In genomic region chr4:119212251-119212963, GRCh38 we compare ENCODE assay signal across 8 cellular contexts. TPM values are rescaled to one million over a fixed set of nuclear protein-coding genes. Genes with fewer than 3 reads are reported as not detected.
A peak's percentile ranks its signal among the peaks of the same experiment; 100 is the strongest.
DNase-seq lines count a peak whose midpoint lies in the region; ATAC-seq and TF ChIP-seq lines count a peak whose summit lies in the region.

TSS of gene USP53 (plus strand) at chr4:119212713. CDS start at chr4:119239760, 27,047 bp downstream.

- no peaks in the 10 kb centered on the region for H3K9me3 ChIP-seq in left ventricle myocardium inferior (replicated peaks)
- H3K9me3 ChIP-seq in upper lobe of left lung = no peaks in the 10 kb centered on the region

- peak within 1 kb of the TSS; percentile 94 for H3K27ac Mint-ChIP-seq in T-helper 2 cell treated with Interferon-gamma antibody and Interleukin-4, amounts not matched to agents 5 μg/mL and 100 μg/mL, for 36 hours

- peaks cover 7% of the 10 kb centered on the region for H3K27me3 Mint-ChIP-seq in T-helper 2 cell treated with Interferon-gamma antibody and Interleukin-4, amounts not matched to agents 5 μg/mL and 100 μg/mL, for 36 hours (ENCODE audit: low read depth)

- TF ChIP-seq CTCF in left ventricle myocardium inferior (IDR thresholded peaks at IDR 0.05; ENCODE audit: borderline replicate concordance) (no peak), upper lobe of left lung (IDR thresholded peaks at IDR 0.05) (peak in 4 of 6 experiments; percentile 3 to 68 (median 37))

- H3K27me3 ChIP-seq in left ventricle myocardium inferior (ENCODE audit: low read depth) (no peaks in the 10 kb centered on the region), upper lobe of left lung (no peaks in the 10 kb centered on the region)

- peak; percentile 96 for ATAC-seq in GM18498 (IDR thresholded peaks at IDR 0.05; ENCODE audit: unreplicated experiment)
- ATAC-seq in HG02938 (IDR thresholded peaks at IDR 0.05; ENCODE audit: unreplicated experiment) = peak; percentile 81
- ATAC-seq in upper lobe of left lung (ENCODE audit: low FRiP score in 2 of 2) = peak; percentile 96 to 100

- peaks cover 62% of the 10 kb centered on the region for H3K4me1 ChIP-seq in left ventricle myocardium inferior
- peaks cover 0 to 16% (median 0%) of the 10 kb centered on the region in 4 donors for H3K4me1 ChIP-seq in upper lobe of left lung

- no peaks in the 10 kb centered on the region for H3K9me3 Mint-ChIP-seq in T-helper 2 cell treated with Interferon-gamma antibody and Interleukin-4, amounts not matched to agents 5 μg/mL and 100 μg/mL, for 36 hours

- H3K27ac ChIP-seq in left ventricle myocardium inferior (replicated peaks) (peak within 1 kb of the TSS; percentile 97), upper lobe of left lung (peak within 1 kb of the TSS; percentile 93 to 97 (median 95))

- H3K36me3 ChIP-seq in left ventricle myocardium inferior (peaks cover 3% of the 10 kb centered on the region), upper lobe of left lung (peaks cover 0 to 6% (median 1%) of the 10 kb centered on the region in 4 donors)

- intact Hi-C loops in left ventricle myocardium inferior (cut with micrococcal nuclease) = no loop called here
- intact Hi-C loops in posterior vena cava (cut with DNase I) = loop anchor here (5.0 to 10.0 kb wide), 2 partner anchors 168 to 170 kb away; no protein-coding TSS in a partner anchor

- peak within 1 kb of the TSS; percentile 84 for H3K4me3 ChIP-seq in left ventricle myocardium inferior
- H3K4me3 ChIP-seq in upper lobe of left lung = peak within 1 kb of the TSS; percentile 61 to 81 (median 72)

- H3K4me3 Mint-ChIP-seq in T-helper 2 cell treated with Interferon-gamma antibody and Interleukin-4, amounts not matched to agents 5 μg/mL and 100 μg/mL, for 36 hours = peak within 1 kb of the TSS; percentile 100

- 1% methylated on average over 28 to 36 of the region's 55 CpGs for WGBS in upper lobe of left lung, 2 donors

- TF ChIP-seq POLR2A in upper lobe of left lung (IDR thresholded peaks at IDR 0.05) = peak in 3 of 4 donors; percentile 93 to 98 (median 94)

- peak in 1 of 4 donors; percentile 26 for TF ChIP-seq EP300 in upper lobe of left lung (IDR thresholded peaks at IDR 0.05)

- no peaks in the 10 kb centered on the region for H3K36me3 Mint-ChIP-seq in T-helper 2 cell treated with Interferon-gamma antibody and Interleukin-4, amounts not matched to agents 5 μg/mL and 100 μg/mL, for 36 hours (ENCODE audit: low read depth)

- H3K4me1 Mint-ChIP-seq in T-helper 2 cell treated with Interferon-gamma antibody and Interleukin-4, amounts not matched to agents 5 μg/mL and 100 μg/mL, for 36 hours (ENCODE audit: low read depth) = peaks cover 27% of the 10 kb centered on the region

- DNase-seq in NCI-H187 treated with DMSO at 0.1 percent for 48 hours (lab: John Stamatoyannopoulos, UW) = peak; percentile 52
- peak; percentile 93 for DNase-seq in T-helper 2 cell treated with Interferon-gamma antibody and Interleukin-4, amounts not matched to agents 5 μg/mL and 100 μg/mL, for 36 hours (ENCODE audit: low spot score)
- DNase-seq in anterior cingulate cortex (lab: John Stamatoyannopoulos, UW) = peak; percentile 58 to 98 (median 91)
- DNase-seq in left ventricle myocardium inferior = peak; percentile 96
- DNase-seq in posterior vena cava (ENCODE audit: low spot score) = peak; percentile 99
- DNase-seq in upper lobe of left lung = peak; percentile 99

RNA-seq across cellular contexts. Expression of gene USP53, which starts in this region (rescaled TPM):
- 39.9 TPM for total RNA-seq in left ventricle myocardium inferior
- total RNA-seq in posterior vena cava = 100 to 1,000 TPM in 1 of 2 donors, 10 to 100 TPM in 1; 87.6 to 134 TPM
- total RNA-seq in upper lobe of left lung = 100 to 1,000 TPM in 2 of 6 donors, 10 to 100 TPM in 4; 44.4 to 130 (median 56.0) TPM

Comparison
In these comparisons a context has a peak if more than half of its experiments do, and no peak if none do; other contexts are left out.
1. Peak in every context shown above with its lines: DNase-seq, ATAC-seq, H3K4me3 ChIP-seq and H3K27ac ChIP-seq.